ENCODE assay signal across 1 cellular context in the genomic region with DNA sequence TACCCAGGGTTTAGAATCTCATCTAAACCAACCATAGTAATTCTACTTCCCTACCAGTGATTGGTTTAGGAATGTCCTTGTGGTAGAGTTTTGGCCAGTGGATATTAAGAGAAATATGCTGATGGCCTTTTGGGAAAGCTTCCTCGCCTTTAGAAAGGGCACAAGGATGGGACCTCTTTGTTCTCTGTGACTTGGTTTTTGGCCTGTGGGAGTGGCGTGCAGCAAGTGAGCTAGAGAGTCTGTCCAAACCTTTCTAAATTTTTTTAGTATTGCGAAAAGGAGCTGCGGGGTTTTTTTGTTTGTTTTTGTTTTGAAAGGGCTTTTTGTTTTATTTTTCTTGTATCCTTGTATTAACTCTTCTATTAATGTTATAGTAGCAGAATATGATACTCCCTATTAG.
TF ChIP-seq lines count a peak whose summit lies in the region.

No MANE protein-coding gene starts in this region.

TF ChIP-seq in HepG2, 621 proteins besides CTCF, POLR2A, EP300 and RAD21 (continued from another document):
- TF ChIP-seq ZNF12 (CRISPR knock-in tag; IDR thresholded peaks at IDR 0.05) = no peak
- no peak for TF ChIP-seq NFIC (IDR thresholded peaks at IDR 0.05; ENCODE audit: low read length)
- no peak for TF ChIP-seq RFXAP (CRISPR knock-in tag; IDR thresholded peaks at IDR 0.05; ENCODE audit: borderline replicate concordance)
- TF ChIP-seq HOXA3 (CRISPR knock-in tag; IDR thresholded peaks at IDR 0.05) = no peak
- TF ChIP-seq ZNF234 (CRISPR knock-in tag; conservative IDR thresholded peaks at IDR 0.05) = no peak
- TF ChIP-seq, protein P1, sequence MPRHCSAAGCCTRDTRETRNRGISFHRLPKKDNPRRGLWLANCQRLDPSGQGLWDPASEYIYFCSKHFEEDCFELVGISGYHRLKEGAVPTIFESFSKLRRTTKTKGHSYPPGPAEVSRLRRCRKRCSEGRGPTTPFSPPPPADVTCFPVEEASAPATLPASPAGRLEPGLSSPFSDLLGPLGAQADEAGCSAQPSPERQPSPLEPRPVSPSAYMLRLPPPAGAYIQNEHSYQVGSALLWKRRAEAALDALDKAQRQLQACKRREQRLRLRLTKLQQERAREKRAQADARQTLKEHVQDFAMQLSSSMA (CRISPR knock-in tag; IDR thresholded peaks at IDR 0.05) = no peak
- no peak for TF ChIP-seq MYNN (CRISPR knock-in tag; IDR thresholded peaks at IDR 0.05; ENCODE audit: low read depth)
